1 cellular context compared by ENCODE assay signal in the genomic region with DNA sequence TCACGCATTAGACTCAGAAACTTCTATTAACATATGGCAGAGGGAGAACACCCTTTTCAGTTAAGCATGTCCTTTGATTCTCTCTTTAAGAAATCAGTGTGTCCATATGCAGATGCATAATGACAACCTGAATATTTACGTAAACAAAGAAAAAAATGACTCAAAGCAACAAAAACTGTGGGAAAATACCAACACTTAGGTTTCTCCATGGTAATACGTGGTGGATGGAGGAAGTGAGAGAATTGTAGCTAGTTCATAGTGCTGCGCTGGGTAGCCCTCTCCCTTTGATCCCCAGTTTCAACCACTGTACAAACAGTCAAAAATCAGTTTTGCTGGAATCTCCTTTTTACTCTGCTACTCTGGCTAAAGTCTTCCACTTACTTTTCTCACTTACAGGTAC.
TF ChIP-seq lines count a peak whose summit lies in the region.

No MANE protein-coding gene starts in this region.

TF ChIP-seq in WTC11, 78 proteins besides CTCF, POLR2A, EP300 and RAD21 (continued from another document):
- TF ChIP-seq, protein P1, sequence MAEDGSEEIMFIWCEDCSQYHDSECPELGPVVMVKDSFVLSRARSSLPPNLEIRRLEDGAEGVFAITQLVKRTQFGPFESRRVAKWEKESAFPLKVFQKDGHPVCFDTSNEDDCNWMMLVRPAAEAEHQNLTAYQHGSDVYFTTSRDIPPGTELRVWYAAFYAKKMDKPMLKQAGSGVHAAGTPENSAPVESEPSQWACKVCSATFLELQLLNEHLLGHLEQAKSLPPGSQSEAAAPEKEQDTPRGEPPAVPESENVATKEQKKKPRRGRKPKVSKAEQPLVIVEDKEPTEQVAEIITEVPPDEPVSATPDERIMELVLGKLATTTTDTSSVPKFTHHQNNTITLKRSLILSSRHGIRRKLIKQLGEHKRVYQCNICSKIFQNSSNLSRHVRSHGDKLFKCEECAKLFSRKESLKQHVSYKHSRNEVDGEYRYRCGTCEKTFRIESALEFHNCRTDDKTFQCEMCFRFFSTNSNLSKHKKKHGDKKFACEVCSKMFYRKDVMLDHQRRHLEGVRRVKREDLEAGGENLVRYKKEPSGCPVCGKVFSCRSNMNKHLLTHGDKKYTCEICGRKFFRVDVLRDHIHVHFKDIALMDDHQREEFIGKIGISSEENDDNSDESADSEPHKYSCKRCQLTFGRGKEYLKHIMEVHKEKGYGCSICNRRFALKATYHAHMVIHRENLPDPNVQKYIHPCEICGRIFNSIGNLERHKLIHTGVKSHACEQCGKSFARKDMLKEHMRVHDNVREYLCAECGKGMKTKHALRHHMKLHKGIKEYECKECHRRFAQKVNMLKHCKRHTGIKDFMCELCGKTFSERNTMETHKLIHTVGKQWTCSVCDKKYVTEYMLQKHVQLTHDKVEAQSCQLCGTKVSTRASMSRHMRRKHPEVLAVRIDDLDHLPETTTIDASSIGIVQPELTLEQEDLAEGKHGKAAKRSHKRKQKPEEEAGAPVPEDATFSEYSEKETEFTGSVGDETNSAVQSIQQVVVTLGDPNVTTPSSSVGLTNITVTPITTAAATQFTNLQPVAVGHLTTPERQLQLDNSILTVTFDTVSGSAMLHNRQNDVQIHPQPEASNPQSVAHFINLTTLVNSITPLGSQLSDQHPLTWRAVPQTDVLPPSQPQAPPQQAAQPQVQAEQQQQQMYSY (CRISPR knock-in tag; IDR thresholded peaks at IDR 0.05): no peak
- no peak for TF ChIP-seq TEAD1 (CRISPR knock-in tag; IDR thresholded peaks at IDR 0.05)
- TF ChIP-seq ZNF317 (CRISPR knock-in tag; IDR thresholded peaks at IDR 0.05; ENCODE audit: borderline replicate concordance, low read depth): no peak
- TF ChIP-seq, protein P2, sequence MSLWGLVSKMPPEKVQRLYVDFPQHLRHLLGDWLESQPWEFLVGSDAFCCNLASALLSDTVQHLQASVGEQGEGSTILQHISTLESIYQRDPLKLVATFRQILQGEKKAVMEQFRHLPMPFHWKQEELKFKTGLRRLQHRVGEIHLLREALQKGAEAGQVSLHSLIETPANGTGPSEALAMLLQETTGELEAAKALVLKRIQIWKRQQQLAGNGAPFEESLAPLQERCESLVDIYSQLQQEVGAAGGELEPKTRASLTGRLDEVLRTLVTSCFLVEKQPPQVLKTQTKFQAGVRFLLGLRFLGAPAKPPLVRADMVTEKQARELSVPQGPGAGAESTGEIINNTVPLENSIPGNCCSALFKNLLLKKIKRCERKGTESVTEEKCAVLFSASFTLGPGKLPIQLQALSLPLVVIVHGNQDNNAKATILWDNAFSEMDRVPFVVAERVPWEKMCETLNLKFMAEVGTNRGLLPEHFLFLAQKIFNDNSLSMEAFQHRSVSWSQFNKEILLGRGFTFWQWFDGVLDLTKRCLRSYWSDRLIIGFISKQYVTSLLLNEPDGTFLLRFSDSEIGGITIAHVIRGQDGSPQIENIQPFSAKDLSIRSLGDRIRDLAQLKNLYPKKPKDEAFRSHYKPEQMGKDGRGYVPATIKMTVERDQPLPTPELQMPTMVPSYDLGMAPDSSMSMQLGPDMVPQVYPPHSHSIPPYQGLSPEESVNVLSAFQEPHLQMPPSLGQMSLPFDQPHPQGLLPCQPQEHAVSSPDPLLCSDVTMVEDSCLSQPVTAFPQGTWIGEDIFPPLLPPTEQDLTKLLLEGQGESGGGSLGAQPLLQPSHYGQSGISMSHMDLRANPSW (CRISPR knock-in tag; conservative IDR thresholded peaks at IDR 0.05; ENCODE audit: low read depth): no peak
